In genomic region chr4:5040839-5041238, GRCh38 we compare ENCODE assay signal across 2 cellular contexts.
TF ChIP-seq lines count a peak whose summit lies in the region.

No MANE protein-coding gene starts in this region.

TF ChIP-seq in IMR-90, 13 proteins besides CTCF, POLR2A, EP300 and RAD21:
- no peak for TF ChIP-seq MAFK (IDR thresholded peaks at IDR 0.05; ENCODE audit: low read depth, low read length)
- no peak for TF ChIP-seq RCOR1 (IDR thresholded peaks at IDR 0.05; ENCODE audit: insufficient replicate concordance, low read length)
- no peak for TF ChIP-seq SMC3 (IDR thresholded peaks at IDR 0.05; ENCODE audit: low read depth, low read length)
- no peak for TF ChIP-seq USF2 (IDR thresholded peaks at IDR 0.05; ENCODE audit: low read depth, low read length)

TF ChIP-seq in K562, 482 proteins besides CTCF, POLR2A, EP300 and RAD21:
- TF ChIP-seq ZNF766 (CRISPR knock-in tag; conservative IDR thresholded peaks at IDR 0.05) (0 out of 2 replicates have a peak, but pooled peaks have one; percentile 42), HDGF (IDR thresholded peaks at IDR 0.05) (no peak), TFE3 (CRISPR knock-in tag; IDR thresholded peaks at IDR 0.05) (peak; percentile 91), TOE1 (IDR thresholded peaks at IDR 0.05; ENCODE audit: borderline replicate concordance) (peak; percentile 70; the same call in 1 of the 2 replicates), TOE1 (CRISPR knock-in tag; IDR thresholded peaks at IDR 0.05; ENCODE audit: borderline replicate concordance, low read depth) (no peak), USF2 (CRISPR knock-in tag; IDR thresholded peaks at IDR 0.05) (peak; percentile 31; the same call in 1 of the 2 replicates), RAD51 (IDR thresholded peaks at IDR 0.05; ENCODE audit: borderline replicate concordance, low read depth) (peak; percentile 42; the same call in 1 of the 2 replicates), ZNF140 (CRISPR knock-in tag; IDR thresholded peaks at IDR 0.05) (no peak)
TF ChIP-seq in K562: peak in this region for 5.
